33 cellular contexts compared by ENCODE assay signal in genomic region chr6:33714385-33715040, GRCh38. TPM values are rescaled to one million over a fixed set of nuclear protein-coding genes. Genes with fewer than 3 reads are reported as not detected.
DNase-seq lines count a peak whose midpoint lies in the region; ATAC-seq and TF ChIP-seq lines count a peak whose summit lies in the region.
"Had no signal": no experiment of that assay in that cellular context is flagged by ENCODE, and none has a peak within 500 bp of the region (broad histone marks: within the 10 kb centered on the region; RNA-seq: fewer than 3 reads in every experiment).

No MANE protein-coding gene starts in this region.

- H3K27me3 ChIP-seq in AG04450 (ENCODE audit: control insufficient read depth, insufficient read depth, low read length) (peaks cover 17% of the 10 kb centered on the region), lower lobe of right lung (ENCODE audit: low read depth) (no peaks in the 10 kb centered on the region), smooth muscle cell (ENCODE audit: low read depth) (no peaks in the 10 kb centered on the region)
- H3K27me3 ChIP-seq: BE2C, MG63, SJSA1, suprapubic skin had no signal

- 97% methylated on average over 7 of the region's 7 CpGs for WGBS in smooth muscle cell (ENCODE audit: low lambda C conversion rate)

- H3K4me1 ChIP-seq in OCI-LY7 (ENCODE audit: insufficient read depth, low read length, poor library complexity, severe bottlenecking) (peaks cover 22% of the 10 kb centered on the region), lower lobe of right lung (peaks cover 35% of the 10 kb centered on the region), smooth muscle cell (ENCODE audit: low read depth) (peaks cover 6% of the 10 kb centered on the region)
- H3K4me1 ChIP-seq: BE2C had no signal

- H2AFZ ChIP-seq in OCI-LY7 (ENCODE audit: low read length) (no peak overlapping the region), smooth muscle cell (ENCODE audit: low read depth) (no peak overlapping the region)
- H2AFZ ChIP-seq: GM23248 had no signal

- H3K9ac ChIP-seq in smooth muscle cell (ENCODE audit: low read depth) = no peak overlapping the region
- H3K9ac ChIP-seq: GM23248 had no signal

- POLR2A ChIA-PET in AG04450 (lab: Yijun Ruan, JAX) = no interaction called here
- POLR2A ChIA-PET in OCI-LY7 (lab: Charles Lee) = no interaction called here

- TF ChIP-seq CTCF in AG04450 (IDR thresholded peaks at IDR 0.05; ENCODE audit: low read depth, low read length) (no peak), OCI-LY7 (conservative IDR thresholded peaks at IDR 0.05; ENCODE audit: low read length) (no peak; the same call in 1 of the 2 replicates), lower lobe of right lung (IDR thresholded peaks at IDR 0.05) (no peak), smooth muscle cell (IDR thresholded peaks at IDR 0.05; ENCODE audit: borderline replicate concordance, insufficient read depth, poor library complexity, severe bottlenecking) (no peak)

- no TSS peak for BruUV-seq in OCI-LY7 (replicated peaks; lab: Mats Ljungman, UMichigan)

- H3K79me2 ChIP-seq in OCI-LY7 (ENCODE audit: insufficient read depth, low read depth, low read length) (peaks cover 17% of the 10 kb centered on the region), smooth muscle cell (ENCODE audit: low read depth) (peaks cover 10% of the 10 kb centered on the region)

- DNase-seq in AG04450 (ENCODE audit: low read depth, low spot score) (no peak), GDM1 (lab: John Stamatoyannopoulos, UW) (peak; percentile 47), OCI-LY7 (ENCODE audit: low spot score) (peak; percentile 25), lower lobe of right lung (peak; percentile 28), smooth muscle cell (lab: John Stamatoyannopoulos, UW; ENCODE audit: unreplicated experiment) (no peak)
- no peak for DNase-seq in activated naive CD4-positive, alpha-beta T cell treated with anti-CD3 and anti-CD28 coated beads, Interleukin-2, amount 50 U/mL, for 16 hours
- DNase-seq: ACHN; activated CD4-positive, alpha-beta T cell treated with anti-CD3 and anti-CD28 coated beads, Interleukin-2, amount 10 ng/mL, durations not matched to agents 24 days and 14 days; activated naive CD8-positive, alpha-beta T cell treated with anti-CD3 and anti-CD28 coated beads, Interleukin-2, amount 10 ng/mL, durations not matched to agents 7 days and 5 days; aorta; BE2C; DND-41; effector CD4-positive, alpha-beta T cell; GM23248; HFFc6; hypothalamus; left cardiac atrium; MG63; NCI-H1417 treated with DMSO at 0.1 percent for 48 hours; NCI-H2081; NCI-H82; retina; stimulated activated naive CD4-positive, alpha-beta T cell treated with Interleukin-2 at 50 U/mL for 16 hours; T1000 had no signal

- peak overlapping the region; percentile 1 for H3K27ac ChIP-seq in AG04450 (ENCODE audit: low read depth, low read length)
- H3K27ac ChIP-seq in OCI-LY7 (ENCODE audit: low read depth, low read length, poor library complexity, severe bottlenecking) = no peak overlapping the region
- no peak overlapping the region for H3K27ac ChIP-seq in lower lobe of right lung
- no peak overlapping the region for H3K27ac ChIP-seq in smooth muscle cell (ENCODE audit: low read depth)
- H3K27ac ChIP-seq: GM23248, RWPE1, SJSA1, skin epidermis, suprapubic skin had no signal

- H3K36me3 ChIP-seq in OCI-LY7 (ENCODE audit: insufficient read depth, low read length) (peaks cover 12% of the 10 kb centered on the region), lower lobe of right lung (peaks cover 4% of the 10 kb centered on the region), smooth muscle cell (ENCODE audit: low read depth) (no peaks in the 10 kb centered on the region)
- H3K36me3 ChIP-seq: suprapubic skin had no signal

- H4K20me1 ChIP-seq in OCI-LY7 (ENCODE audit: insufficient read depth, low read length) (no peaks in the 10 kb centered on the region), smooth muscle cell (ENCODE audit: low read depth) (no peaks in the 10 kb centered on the region)

- no peaks in the 10 kb centered on the region for H3F3A ChIP-seq in smooth muscle cell (ENCODE audit: low read depth)

- CTCF ChIA-PET in AG04450 (lab: Charles Lee) (interaction anchor here (1.0 to 1.6 kb wide), 4 partner anchors 125 to 341 kb away, joined by 3 to 6 read pairs (median 4); no protein-coding TSS in a partner anchor), OCI-LY7 (lab: Charles Lee; ENCODE audit: unreplicated experiment) (interaction anchor here (0.5 kb wide), 1 partner anchor 49 kb away, joined by 3 read pairs; no protein-coding TSS in a partner anchor)

- intact Hi-C loops in OCI-LY7 (cut with micrococcal nuclease; ENCODE audit: unreplicated experiment) (loop anchor here (2.0 to 5.0 kb wide), 3 partner anchors 48 to 318 kb away; no protein-coding TSS in a partner anchor), lower lobe of right lung (cut with DNase I) (no loop called here)

- ATAC-seq in lower lobe of right lung (no peak), HG03175 (IDR thresholded peaks at IDR 0.05; ENCODE audit: unreplicated experiment) (no peak)
- ATAC-seq: left cardiac atrium, WTC11 had no signal

- H3K4me3 ChIP-seq in AG04450 (ENCODE audit: low read depth, low read length) (no peak overlapping the region), OCI-LY7 (ENCODE audit: low read depth, low read length, poor library complexity, severe bottlenecking) (no peak overlapping the region), lower lobe of right lung (no peak overlapping the region), smooth muscle cell (no peak overlapping the region)
- H3K4me3 ChIP-seq: GM23248, MG63, SJSA1, skin epidermis, suprapubic skin had no signal

- H3K9me3 ChIP-seq in AG04450 (ENCODE audit: control insufficient read depth, insufficient read depth, low read length) (no peaks in the 10 kb centered on the region), OCI-LY7 (ENCODE audit: low read length) (no peaks in the 10 kb centered on the region), lower lobe of right lung (no peaks in the 10 kb centered on the region), smooth muscle cell (replicated peaks; ENCODE audit: low read depth) (no peaks in the 10 kb centered on the region)
- H3K9me3 ChIP-seq: BE2C, MG63, SJSA1, suprapubic skin had no signal

- H3K4me2 ChIP-seq in OCI-LY7 (ENCODE audit: low read length) (no peak overlapping the region), smooth muscle cell (no peak overlapping the region)

- H3K9me2 ChIP-seq in OCI-LY7 (ENCODE audit: insufficient read depth, low read length) = no peaks in the 10 kb centered on the region

RNA-seq across cellular contexts. Expression of gene UQCC2, which starts 3.0 kb away (rescaled TPM):
- polyA plus RNA-seq in AG04450 (2011; rRNA removed) = 67.9 and 84.1 TPM in 2 replicates
- polyA minus RNA-seq in AG04450 (2011; rRNA and poly(A)+ RNA removed) = 15.2 and 23.4 TPM in 2 replicates
- 64.9 and 82.1 TPM in 2 replicates for total RNA-seq in OCI-LY7 (2014; rRNA removed; shearing (Covaris generic))
- 85.3 and 88.2 TPM in 2 replicates for total RNA-seq in OCI-LY7 (2022)
- 39.6 TPM for total RNA-seq in lower lobe of right lung
- total RNA-seq in smooth muscle cell = 29.9 and 67.3 TPM in 2 replicates
- 204 and 208 TPM in 2 replicates for polyA plus RNA-seq in smooth muscle cell

RNA-seq across cellular contexts. Expression of gene IP6K3, which starts 32.2 kb away (rescaled TPM):
- 1.1 and 1.6 TPM in 2 replicates for polyA plus RNA-seq in AG04450 (2011; rRNA removed)
- 0.91 and 2.1 TPM in 2 replicates for polyA minus RNA-seq in AG04450 (2011; rRNA and poly(A)+ RNA removed)
- total RNA-seq in OCI-LY7 (2014; rRNA removed; shearing (Covaris generic)) = not detected in 2 replicates
- not detected in 2 replicates for total RNA-seq in OCI-LY7 (2022)
- total RNA-seq in lower lobe of right lung = 3.5 TPM
- 2.2 and 2.6 TPM in 2 replicates for total RNA-seq in smooth muscle cell
- 3.7 and 5.6 TPM in 2 replicates for polyA plus RNA-seq in smooth muscle cell
- total RNA-seq: activated CD4-positive, alpha-beta T cell treated with anti-CD3 and anti-CD28 coated beads, Interleukin-2, amount 10 ng/mL, durations not matched to agents 24 days and 14 days; activated CD8-positive, alpha-beta memory T cell treated with anti-CD3 and anti-CD28 coated beads for 36 hours; activated naive CD8-positive, alpha-beta T cell treated with anti-CD3 and anti-CD28 coated beads, Interleukin-2, amount 10 ng/mL, durations not matched to agents 7 days and 5 days; GM23248; HT-29 had no signal
- polyA plus RNA-seq: GM23248, neural cell had no signal

Comparison
In these comparisons a context has a peak if more than half of its experiments do, and no peak if none do; other contexts are left out.
1. DNase-seq: peak in GDM1 (single experiment), OCI-LY7 (single experiment) and lower lobe of right lung (single experiment); none in AG04450 (single experiment), activated naive CD4-positive, alpha-beta T cell treated with anti-CD3 and anti-CD28 coated beads, Interleukin-2, amount 50 U/mL, for 16 hours (single experiment) and smooth muscle cell (single experiment).